Comparison of ENCODE assay signal across 7 cellular contexts in the genomic region with DNA sequence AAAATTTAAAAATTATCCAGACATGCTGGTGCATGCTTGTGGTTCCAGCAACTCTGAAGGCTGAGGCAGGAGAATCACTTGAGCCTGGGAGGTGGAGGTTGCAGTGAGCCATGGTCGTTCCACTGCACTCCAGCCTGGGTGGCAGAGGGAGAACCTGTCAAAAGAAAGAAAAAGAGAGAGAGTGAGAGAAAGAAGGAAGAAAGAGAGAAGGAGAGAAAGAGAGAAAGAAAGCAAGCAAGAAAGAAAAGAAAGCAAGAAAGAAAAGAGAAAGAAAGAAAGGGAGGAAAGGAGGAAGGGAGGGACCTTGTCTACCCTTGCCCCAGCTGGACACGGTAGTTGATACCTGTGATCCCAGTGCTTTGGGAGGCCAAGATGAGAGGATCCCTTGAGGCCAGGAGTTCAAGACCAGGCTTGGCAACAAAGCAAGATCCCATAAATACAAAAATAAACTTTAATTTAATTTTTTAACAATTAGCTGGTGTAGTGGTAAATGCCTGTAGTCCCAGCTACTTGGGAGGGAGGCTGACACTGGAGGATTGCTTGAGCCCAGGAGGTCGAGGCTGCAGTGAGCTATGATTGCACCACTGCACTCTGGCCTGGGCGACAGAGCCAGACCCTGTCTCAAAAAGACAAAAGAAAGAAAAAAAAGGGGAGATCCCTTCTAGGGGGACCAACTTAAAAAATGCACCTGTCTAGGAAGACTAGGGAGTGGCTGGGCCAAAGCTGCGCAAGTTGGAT. TPM values are rescaled to one million over a fixed set of nuclear protein-coding genes. Genes with fewer than 3 reads are reported as not detected.
A peak's percentile ranks its signal among the peaks of the same experiment; 100 is the strongest.
DNase-seq lines count a peak whose midpoint lies in the region; ATAC-seq and TF ChIP-seq lines count a peak whose summit lies in the region.

No MANE protein-coding gene starts in this region.

- no peak for DNase-seq in activated CD8-positive, alpha-beta T cell treated with anti-CD3 and anti-CD28 coated beads for 36 hours
- DNase-seq in iPS DF 6.9 (ENCODE audit: low read depth, low spot score) (no peak), superior temporal gyrus (ENCODE audit: extremely low spot score) (no peak)

- H3K4me3 ChIP-seq in HUES48 (ENCODE audit: low read depth, low read length) (peak overlapping the region; percentile 61), iPS DF 6.9 (ENCODE audit: low read length) (peak overlapping the region; percentile 43; the same call in 1 of the 2 replicates), skin epidermis (peak overlapping the region in 4 of 7 experiments; percentile 21 to 40 (median 28))

- no CpG with 5 or more reads among the region's 5 CpGs for WGBS in iPS DF 6.9 (ENCODE audit: insufficient coverage, insufficient read length)

- POLR2A ChIA-PET in activated CD8-positive, alpha-beta T cell treated with anti-CD3 and anti-CD28 coated beads for 36 hours (lab: Charles Lee), result interaction anchor here (0.7 to 1.8 kb wide), 4 partner anchors 10 to 76 kb away, joined by 3 to 7 read pairs (median 4); no protein-coding TSS in a partner anchor

- peak; percentile 14 for ATAC-seq in activated CD8-positive, alpha-beta T cell treated with anti-CD3 and anti-CD28 coated beads for 36 hours
- no peak for ATAC-seq in HG02938 (IDR thresholded peaks at IDR 0.05; ENCODE audit: unreplicated experiment)
- no peak for ATAC-seq in GM18498 (IDR thresholded peaks at IDR 0.05; ENCODE audit: unreplicated experiment)

- H3K36me3 ChIP-seq in HUES48 (ENCODE audit: control insufficient read depth, insufficient read depth, low read length) (peaks cover 5% of the 10 kb centered on the region; the same call in 1 of the 2 replicates), iPS DF 6.9 (ENCODE audit: control insufficient read depth, insufficient read depth, low read length) (peaks cover 6% of the 10 kb centered on the region; the same call in 1 of the 2 replicates)

- CTCF ChIA-PET in activated CD8-positive, alpha-beta T cell treated with anti-CD3 and anti-CD28 coated beads for 36 hours (lab: Charles Lee), result interaction anchor here (0.8 to 2.5 kb wide), 7 partner anchors 10 to 212 kb away, joined by 3 to 17 read pairs (median 4); no protein-coding TSS in a partner anchor

- H3K27ac ChIP-seq in HUES48 (ENCODE audit: low read depth, low read length) (no peak overlapping the region), iPS DF 6.9 (ENCODE audit: low read length) (no peak overlapping the region), skin epidermis (peak overlapping the region in 2 of 21 experiments; percentile 5 to 15)

- no peaks in the 10 kb centered on the region for H3K9me3 Mint-ChIP-seq in activated CD8-positive, alpha-beta T cell treated with anti-CD3 and anti-CD28 coated beads for 36 hours

- peaks cover 8% of the 10 kb centered on the region for H3K4me1 Mint-ChIP-seq in activated CD8-positive, alpha-beta T cell treated with anti-CD3 and anti-CD28 coated beads for 36 hours (ENCODE audit: low read depth)

- intact Hi-C loops in activated CD8-positive, alpha-beta T cell treated with anti-CD3 and anti-CD28 coated beads for 36 hours (cut with micrococcal nuclease), result no loop called here

- H3K27ac Mint-ChIP-seq in activated CD8-positive, alpha-beta T cell treated with anti-CD3 and anti-CD28 coated beads for 36 hours, result peak overlapping the region; percentile 5

- H3K36me3 Mint-ChIP-seq in activated CD8-positive, alpha-beta T cell treated with anti-CD3 and anti-CD28 coated beads for 36 hours (ENCODE audit: low read depth), result no peaks in the 10 kb centered on the region

- peak overlapping the region; percentile 60 for H3K4me3 Mint-ChIP-seq in activated CD8-positive, alpha-beta T cell treated with anti-CD3 and anti-CD28 coated beads for 36 hours

- H3K9me3 ChIP-seq in HUES48 (ENCODE audit: control insufficient read depth, insufficient read depth, low read length), result no peaks in the 10 kb centered on the region
- no peaks in the 10 kb centered on the region for H3K9me3 ChIP-seq in iPS DF 6.9 (ENCODE audit: control insufficient read depth, insufficient read depth, low read length)

- H3K4me1 ChIP-seq in HUES48 (ENCODE audit: control insufficient read depth, insufficient read depth, low read length), result peaks cover 5% of the 10 kb centered on the region; the same call in 1 of the 2 replicates
- peaks cover 2% of the 10 kb centered on the region for H3K4me1 ChIP-seq in iPS DF 6.9 (ENCODE audit: control insufficient read depth, insufficient read depth, low read length)

- H3K27me3 Mint-ChIP-seq in activated CD8-positive, alpha-beta T cell treated with anti-CD3 and anti-CD28 coated beads for 36 hours, result no peaks in the 10 kb centered on the region

- H3K27me3 ChIP-seq in HUES48 (ENCODE audit: control insufficient read depth, insufficient read depth, low read length), result peaks cover 4% of the 10 kb centered on the region
- 0 out of 2 replicates have a peak, but pooled peaks cover 2% of the 10 kb centered on the region for H3K27me3 ChIP-seq in iPS DF 6.9 (ENCODE audit: control insufficient read depth, insufficient read depth, low read length)

- no peak overlapping the region for H3K9ac ChIP-seq in HUES48 (ENCODE audit: low read depth, low read length)

- no peak for TF ChIP-seq CTCF in activated CD8-positive, alpha-beta T cell treated with anti-CD3 and anti-CD28 coated beads for 36 hours (IDR thresholded peaks at IDR 0.05)

RNA-seq across cellular contexts. Expression of a gene that starts 9.2 kb away (rescaled TPM):
- total RNA-seq in activated CD8-positive, alpha-beta T cell treated with anti-CD3 and anti-CD28 coated beads for 36 hours, result under 1 TPM; 0.32 to 0.38 TPM

RNA-seq across cellular contexts. Expression of a gene that starts 13.9 kb away (rescaled TPM):
- total RNA-seq in activated CD8-positive, alpha-beta T cell treated with anti-CD3 and anti-CD28 coated beads for 36 hours, result 10 to 100 TPM; 92.6 to 94.2 TPM

RNA-seq across cellular contexts. Expression of a gene that starts 28.8 kb away (rescaled TPM):
- 1 to 10 TPM; 3.7 to 4.6 TPM for total RNA-seq in activated CD8-positive, alpha-beta T cell treated with anti-CD3 and anti-CD28 coated beads for 36 hours

RNA-seq across cellular contexts. Expression of a gene that starts 46.1 kb away (rescaled TPM):
- total RNA-seq in activated CD8-positive, alpha-beta T cell treated with anti-CD3 and anti-CD28 coated beads for 36 hours, result 10 to 100 TPM; 45.6 to 45.8 TPM

RNA-seq across cellular contexts. Expression of a gene that starts 56.6 kb away (rescaled TPM):
- total RNA-seq in activated CD8-positive, alpha-beta T cell treated with anti-CD3 and anti-CD28 coated beads for 36 hours, result 10 to 100 TPM; 63.4 to 67.8 TPM
